8 cellular contexts compared by ENCODE assay signal in the genomic region with DNA sequence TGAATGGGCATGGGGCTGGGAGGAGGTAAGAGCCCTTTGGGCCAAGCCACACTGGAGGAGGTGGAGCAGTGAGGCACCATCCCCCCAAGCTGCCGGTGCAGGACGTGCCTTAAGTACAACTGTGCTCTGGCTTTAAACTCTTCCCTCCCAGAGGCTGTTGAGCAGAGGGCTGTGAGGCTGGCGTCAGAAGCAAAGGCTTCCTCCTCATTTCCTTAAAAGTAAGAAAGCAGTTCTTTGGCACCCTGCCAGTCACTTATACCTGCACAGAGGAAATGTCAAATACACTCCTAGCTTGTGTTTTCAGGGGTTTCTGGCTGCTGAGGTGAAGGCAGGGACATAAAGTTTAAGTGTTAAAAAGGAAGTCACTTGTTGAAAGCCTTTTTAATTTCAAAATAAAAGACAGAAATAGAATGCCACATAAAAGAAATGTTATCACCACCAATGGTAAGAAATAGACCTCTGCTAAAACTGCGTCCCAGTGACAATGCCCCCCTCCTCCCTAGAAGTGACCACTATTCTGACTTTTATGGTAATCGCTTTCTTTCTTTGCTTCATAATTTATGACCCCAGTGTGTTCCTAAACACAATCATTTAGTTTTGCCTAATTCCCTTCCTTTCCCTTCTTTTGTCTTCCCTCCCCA. TPM values are rescaled to one million over a fixed set of nuclear protein-coding genes. Genes with fewer than 3 reads are reported as not detected.
A peak's percentile ranks its signal among the peaks of the same experiment; 100 is the strongest.
DNase-seq lines count a peak whose midpoint lies in the region; ATAC-seq and TF ChIP-seq lines count a peak whose summit lies in the region.

No MANE protein-coding gene starts in this region.

- TF ChIP-seq CTCF in heart left ventricle (IDR thresholded peaks at IDR 0.05): no peak

- TF ChIP-seq POLR2A in heart left ventricle (IDR thresholded peaks at IDR 0.05): no peak

- ATAC-seq in heart left ventricle: peak; percentile 67 to 89 (median 74)
- peak; percentile 40 for ATAC-seq in stimulated activated memory B cell treated with anti-CD40 and anti-IgM and Interleukin-4, amounts not matched to agents 10 μg/mL and 1 μg/mL and 100 μg/mL, for 72 hours
- no peak for ATAC-seq in GM18517 (IDR thresholded peaks at IDR 0.05; ENCODE audit: unreplicated experiment)
- no peak for ATAC-seq in GM19395 (IDR thresholded peaks at IDR 0.05; ENCODE audit: unreplicated experiment)
- ATAC-seq in GM21390 (IDR thresholded peaks at IDR 0.05; ENCODE audit: unreplicated experiment): no peak

- H3K4me1 ChIP-seq in heart left ventricle: peaks cover 0 to 24% (median 17%) of the 10 kb centered on the region in 12 donors

- H3K27ac Mint-ChIP-seq in stimulated activated memory B cell treated with anti-CD40 and anti-IgM and Interleukin-4, amounts not matched to agents 10 μg/mL and 1 μg/mL and 100 μg/mL, for 72 hours: no peak overlapping the region

- no peaks in the 10 kb centered on the region for H3K9me3 ChIP-seq in heart left ventricle

- no peak overlapping the region for H3K4me3 ChIP-seq in heart left ventricle

- H3K36me3 ChIP-seq in heart left ventricle: no peaks in the 10 kb centered on the region

- WGBS in heart left ventricle, 4 donors: 29 to 40% (median 34%) methylated on average over 5 of the region's 5 CpGs

- no peaks in the 10 kb centered on the region for H3K27me3 ChIP-seq in heart left ventricle

- no peaks in the 10 kb centered on the region for H3K36me3 Mint-ChIP-seq in stimulated activated memory B cell treated with anti-CD40 and anti-IgM and Interleukin-4, amounts not matched to agents 10 μg/mL and 1 μg/mL and 100 μg/mL, for 72 hours

- H3K27ac ChIP-seq in heart left ventricle: peak overlapping the region in 11 of 12 donors; percentile 20 to 80 (median 53)

- H3K4me1 Mint-ChIP-seq in stimulated activated memory B cell treated with anti-CD40 and anti-IgM and Interleukin-4, amounts not matched to agents 10 μg/mL and 1 μg/mL and 100 μg/mL, for 72 hours: peaks cover 4% of the 10 kb centered on the region

- DNase-seq in NCI-H2171 (lab: John Stamatoyannopoulos, UW): peak; percentile 93
- no peak for DNase-seq in NCI-H2171 treated with DMSO at 0.1 percent for 48 hours (lab: John Stamatoyannopoulos, UW)
- peak; percentile 5 to 10 for DNase-seq in activated CD4-positive, alpha-beta T cell treated with anti-CD3 and anti-CD28 coated beads, Interleukin-2, amount 50 U/mL, for 4 hours
- peak in 4 of 5 donors; percentile 35 to 45 (median 38) for DNase-seq in heart left ventricle

- no peaks in the 10 kb centered on the region for H3K9me3 Mint-ChIP-seq in stimulated activated memory B cell treated with anti-CD40 and anti-IgM and Interleukin-4, amounts not matched to agents 10 μg/mL and 1 μg/mL and 100 μg/mL, for 72 hours

- intact Hi-C loops in heart left ventricle (cut with DNase I): no loop called here

- peaks cover 26% of the 10 kb centered on the region for H3K27me3 Mint-ChIP-seq in stimulated activated memory B cell treated with anti-CD40 and anti-IgM and Interleukin-4, amounts not matched to agents 10 μg/mL and 1 μg/mL and 100 μg/mL, for 72 hours

- H3K4me3 Mint-ChIP-seq in stimulated activated memory B cell treated with anti-CD40 and anti-IgM and Interleukin-4, amounts not matched to agents 10 μg/mL and 1 μg/mL and 100 μg/mL, for 72 hours: no peak overlapping the region

RNA-seq across cellular contexts. Expression of a gene that starts 33.0 kb away (rescaled TPM):
- 10 to 100 TPM in 1 of 9 donors, 1 to 10 TPM in 7, under 1 TPM in 1; 0.50 to 15.4 (median 1.5) TPM for total RNA-seq in heart left ventricle
- 10 to 100 TPM in 1 of 2 donors, under 1 TPM in 1; 0.61 to 10.8 TPM for polyA plus RNA-seq in heart left ventricle

Comparison
In these comparisons a context has a peak if more than half of its experiments do, and no peak if none do; other contexts are left out.
1. ATAC-seq: peak in heart left ventricle (4 of 4) and stimulated activated memory B cell treated with anti-CD40 and anti-IgM and Interleukin-4, amounts not matched to agents 10 μg/mL and 1 μg/mL and 100 μg/mL, for 72 hours (single experiment); none in GM18517 (single experiment), GM19395 (single experiment) and GM21390 (single experiment).